Comparison of ENCODE assay signal across 27 cellular contexts in genomic region chr11:2297623-2298030, GRCh38. TPM values are rescaled to one million over a fixed set of nuclear protein-coding genes. Genes with fewer than 3 reads are reported as not detected.
DNase-seq lines count a peak whose midpoint lies in the region; ATAC-seq and TF ChIP-seq lines count a peak whose summit lies in the region.
"Had no signal": no experiment of that assay in that cellular context is flagged by ENCODE, and none has a peak within 500 bp of the region (broad histone marks: within the 10 kb centered on the region; RNA-seq: fewer than 3 reads in every experiment).

No MANE protein-coding gene starts in this region.

- H3K4me1 ChIP-seq in osteoblast (ENCODE audit: insufficient read depth, low read length) = no peaks in the 10 kb centered on the region
- no peaks in the 10 kb centered on the region for H3K4me1 ChIP-seq in gastrocnemius medialis
- H3K4me1 ChIP-seq: A549 had no signal

- in situ Hi-C loops in gastrocnemius medialis (cut with MboI; ENCODE audit: low sequenced_read_pairs in 4 of 4) = loop anchor here in 3 of 4 donors (5.0 to 10.0 kb wide), 2 partner anchors 127 to 130 kb away; no protein-coding TSS in a partner anchor

- H3K79me2 ChIP-seq in osteoblast (ENCODE audit: insufficient read depth, low read length) = no peaks in the 10 kb centered on the region

- no peak for TF ChIP-seq POLR2A in gastrocnemius medialis (IDR thresholded peaks at IDR 0.05)

- no peaks in the 10 kb centered on the region for H3K27me3 Mint-ChIP-seq in effector memory CD8-positive, alpha-beta T cell

- H2AFZ ChIP-seq in osteoblast (ENCODE audit: low read length) = no peak overlapping the region
- H2AFZ ChIP-seq: GM23338 had no signal

- no peak for ATAC-seq in effector memory CD8-positive, alpha-beta T cell (replicated peaks)
- ATAC-seq in GM18498 (IDR thresholded peaks at IDR 0.05; ENCODE audit: unreplicated experiment) (no peak), gastrocnemius medialis (no peak)
- ATAC-seq: A549, GM23338, SK-N-SH treated with all-trans-retinoic acid at 6 μM for 48 hours had no signal

- H3K36me3 ChIP-seq in osteoblast (ENCODE audit: insufficient read depth, low read length) (no peaks in the 10 kb centered on the region), gastrocnemius medialis (no peaks in the 10 kb centered on the region)
- H3K36me3 ChIP-seq: tibial nerve had no signal

- H3K9me3 ChIP-seq in osteoblast (ENCODE audit: low read depth, low read length) = no peaks in the 10 kb centered on the region
- H3K9me3 ChIP-seq in gastrocnemius medialis = no peaks in the 10 kb centered on the region
- H3K9me3 ChIP-seq: A549, tibial nerve had no signal

- no peaks in the 10 kb centered on the region for H4K20me1 ChIP-seq in osteoblast (ENCODE audit: insufficient read depth, low read length)

- H3K36me3 Mint-ChIP-seq in effector memory CD8-positive, alpha-beta T cell (ENCODE audit: insufficient read depth) = peaks cover 13% of the 10 kb centered on the region

- H3K27ac ChIP-seq in osteoblast (ENCODE audit: low read depth, low read length) (no peak overlapping the region), gastrocnemius medialis (no peak overlapping the region)
- H3K27ac ChIP-seq: A549, RWPE1, tibial nerve had no signal

- H3K27me3 ChIP-seq in osteoblast (ENCODE audit: insufficient read depth, low read length) = no peaks in the 10 kb centered on the region
- peaks cover 0 to 4% (median 0%) of the 10 kb centered on the region in 3 donors for H3K27me3 ChIP-seq in gastrocnemius medialis
- H3K27me3 ChIP-seq: tibial nerve had no signal

- peak overlapping the region in 1 of 2 donors; percentile 14 for H3K4me3 Mint-ChIP-seq in effector memory CD8-positive, alpha-beta T cell
- H3K4me3 Mint-ChIP-seq: GM23338 had no signal

- H3K4me2 ChIP-seq in osteoblast (ENCODE audit: insufficient read depth, low read length) = no peak overlapping the region
- H3K4me2 ChIP-seq: A549, GM23338, smooth muscle cell had no signal

- H3K4me3 ChIP-seq in osteoblast (ENCODE audit: insufficient read depth, low read length) = no peak overlapping the region
- H3K4me3 ChIP-seq in gastrocnemius medialis = no peak overlapping the region
- H3K4me3 ChIP-seq: A549, GM23338, smooth muscle cell, tibial nerve had no signal

- intact Hi-C loops in gastrocnemius medialis (cut with DNase I; ENCODE audit: low total_unique reads) = no loop called here

- H3K27ac Mint-ChIP-seq in effector memory CD8-positive, alpha-beta T cell = peak overlapping the region; percentile 85 to 88
- H3K27ac Mint-ChIP-seq: GM23338 had no signal

- H3K4me1 Mint-ChIP-seq in effector memory CD8-positive, alpha-beta T cell (ENCODE audit: low read depth in 2 of 2) = peaks cover 46 to 55% of the 10 kb centered on the region in 2 donors
- H3K4me1 Mint-ChIP-seq: GM23338 had no signal

- H3K9me3 Mint-ChIP-seq in effector memory CD8-positive, alpha-beta T cell = no peaks in the 10 kb centered on the region
- H3K9me3 Mint-ChIP-seq: GM23338 had no signal

- DNase-seq in activated CD8-positive, alpha-beta memory T cell treated with anti-CD3 and anti-CD28 coated beads for 24 hours = peak; percentile 52
- DNase-seq in activated CD8-positive, alpha-beta memory T cell treated with anti-CD3 and anti-CD28 coated beads, Interleukin-2, amount 50 U/mL, for 4 hours = no peak
- DNase-seq in ELF-1 (ENCODE audit: low read depth, low spot score) = peak; percentile 0
- no peak for DNase-seq in effector memory CD8-positive, alpha-beta T cell
- DNase-seq in osteoblast (ENCODE audit: insufficient read length, low spot score, missing footprints) = peak; percentile 41
- no peak for DNase-seq in SKM-1 treated with dmso at 0.1 percent for 144 hours (lab: John Stamatoyannopoulos, UW; ENCODE audit: unreplicated experiment)
- DNase-seq in gastrocnemius medialis = no peak
- DNase-seq: activated CD4-positive, alpha-beta T cell treated with anti-CD3 and anti-CD28 coated beads for 1 hour; activated gamma-delta T cell treated with Interleukin-2 at 50 U/mL for 16 hours; cerebellar nuclear complex; EL; erythroblast; foreskin fibroblast; Kasumi-1; midbrain; NCI-H187 treated with DMSO at 0.1 percent for 48 hours; NCI-H2227 treated with DMSO at 0.1 percent for 48 hours; stimulated activated CD4-positive, alpha-beta T cell treated with anti-CD3 and anti-CD28 coated beads, Interleukin-2, amount 100 ng/mL, for 48 hours; stimulated activated naive CD4-positive, alpha-beta T cell treated with Interleukin-2 at 50 U/mL for 16 hours had no signal

- TF ChIP-seq CTCF in osteoblast (IDR thresholded peaks at IDR 0.05; ENCODE audit: extremely low read depth, low read depth, low read length) (no peak), gastrocnemius medialis (IDR thresholded peaks at IDR 0.05 in 4 of 5, conservative IDR thresholded peaks at IDR 0.05 in 1 of 5) (no peak)

RNA-seq across cellular contexts. Expression of gene C11orf21, which starts 4.1 kb away (rescaled TPM):
- total RNA-seq in osteoblast (0.29 and 0.36 TPM in 2 replicates), gastrocnemius medialis (under 1 TPM in 1 of 4 donors, not detected in 3; 0.10 TPM)
- total RNA-seq: astrocyte, GM23338, smooth muscle cell had no signal

RNA-seq across cellular contexts. Expression of gene TSPAN32, which starts 4.2 kb away (rescaled TPM):
- total RNA-seq in osteoblast (0.59 and 1.4 TPM in 2 replicates), gastrocnemius medialis (not detected)
- total RNA-seq: astrocyte, GM23338, smooth muscle cell had no signal

RNA-seq across cellular contexts. Expression of gene ASCL2, which starts 27.2 kb away (rescaled TPM):
- total RNA-seq in osteoblast = not detected in 2 replicates
- not detected for total RNA-seq in gastrocnemius medialis
- total RNA-seq: astrocyte, smooth muscle cell had no signal

Comparison
In these comparisons a context has a peak if more than half of its experiments do, and no peak if none do; other contexts are left out.
1. DNase-seq: peak in activated CD8-positive, alpha-beta memory T cell treated with anti-CD3 and anti-CD28 coated beads for 24 hours (single experiment), ELF-1 (single experiment) and osteoblast (single experiment); none in activated CD8-positive, alpha-beta memory T cell treated with anti-CD3 and anti-CD28 coated beads, Interleukin-2, amount 50 U/mL, for 4 hours (single experiment), effector memory CD8-positive, alpha-beta T cell (0 of 3), SKM-1 treated with dmso at 0.1 percent for 144 hours (single experiment) and gastrocnemius medialis (0 of 2).